Comparison of ENCODE assay signal across 26 cellular contexts in genomic region chr19:5124111-5124855, GRCh38.
"Had no signal": no experiment of that assay in that cellular context is flagged by ENCODE, and none has a peak within 500 bp of the region (broad histone marks: within the 10 kb centered on the region; RNA-seq: fewer than 3 reads in every experiment).

No MANE protein-coding gene starts in this region.

- H3K9me3 ChIP-seq: breast epithelium, esophagus squamous epithelium, gastrocnemius medialis, tibial artery, uterus had no signal

- H3K27me3 ChIP-seq: breast epithelium, esophagus squamous epithelium, gastrocnemius medialis, neural progenitor cell, tibial artery, uterus had no signal

- H3K4me3 ChIP-seq: breast epithelium, coronary artery, esophagus squamous epithelium, gastrocnemius medialis, neural progenitor cell, tibial artery, uterus had no signal

- DNase-seq: activated CD4-positive, alpha-beta T cell treated with anti-CD3 and anti-CD28 coated beads for 4 hours; activated CD4-positive, alpha-beta T cell treated with anti-CD3 and anti-CD28 coated beads, Interleukin-2, amount 50 U/mL, for 48 hours; activated CD4-positive, CD25-positive, alpha-beta regulatory T cell; activated effector memory CD4-positive, alpha-beta T cell treated with Interleukin-2 at 50 U/mL for 16 hours; activated naive CD4-positive, alpha-beta T cell treated with anti-CD3 and anti-CD28 coated beads for 36 hours; activated naive CD8-positive, alpha-beta T cell treated with anti-CD3 and anti-CD28 coated beads, Interleukin-2, amount 10 ng/mL, durations not matched to agents 7 days and 5 days; activated T-cell treated with anti-CD3 and anti-CD28 coated beads, Interleukin-2, amount 50 U/mL, for 72 hours; amniotic stem cell; cerebellar nuclear complex; esophagus squamous epithelium; gastrocnemius medialis; head of caudate nucleus; hypothalamus; mesenchymal stem cell; naive thymus-derived CD4-positive, alpha-beta T cell; retina; stimulated activated CD4-positive, alpha-beta T cell treated with anti-CD3 and anti-CD28 coated beads, Interleukin-4, amount 100 ng/mL, for 4 hours; stimulated activated naive CD8-positive, alpha-beta T cell treated with anti-CD3 and anti-CD28 coated beads, Interleukin-15, amount 100 ng/mL, for 72 hours; T-helper 1 cell; T-helper 9 cell; tibial artery; uterus had no signal

- H3K36me3 ChIP-seq: neural progenitor cell, uterus had no signal

- H3K9me3 Mint-ChIP-seq: activated naive CD4-positive, alpha-beta T cell treated with anti-CD3 and anti-CD28 coated beads for 36 hours; activated naive CD8-positive, alpha-beta T cell treated with anti-CD3 and anti-CD28 coated beads, Interleukin-2, amount 10 ng/mL, durations not matched to agents 7 days and 5 days; activated T-cell treated with anti-CD3 and anti-CD28 coated beads, Interleukin-2, amount 50 U/mL, for 72 hours; neural progenitor cell; stimulated activated naive CD8-positive, alpha-beta T cell treated with anti-CD3 and anti-CD28 coated beads, Interleukin-15, amount 100 ng/mL, for 72 hours had no signal

- H3K27ac Mint-ChIP-seq: activated naive CD4-positive, alpha-beta T cell treated with anti-CD3 and anti-CD28 coated beads for 36 hours; activated T-cell treated with anti-CD3 and anti-CD28 coated beads, Interleukin-2, amount 50 U/mL, for 72 hours; neural progenitor cell had no signal

- H3K27me3 Mint-ChIP-seq: activated naive CD8-positive, alpha-beta T cell treated with anti-CD3 and anti-CD28 coated beads, Interleukin-2, amount 10 ng/mL, durations not matched to agents 7 days and 5 days; naive thymus-derived CD4-positive, alpha-beta T cell; progenitor cell of endocrine pancreas; stimulated activated naive CD8-positive, alpha-beta T cell treated with anti-CD3 and anti-CD28 coated beads, Interleukin-15, amount 100 ng/mL, for 72 hours had no signal

- H3K4me2 ChIP-seq: neural progenitor cell had no signal

- H3K27ac ChIP-seq: breast epithelium, esophagus squamous epithelium, gastrocnemius medialis, neural progenitor cell, tibial artery, uterus had no signal

- ATAC-seq: activated T-cell treated with anti-CD3 and anti-CD28 coated beads, Interleukin-2, amount 50 U/mL, for 72 hours; gastrocnemius medialis; naive thymus-derived CD4-positive, alpha-beta T cell; stimulated activated naive CD8-positive, alpha-beta T cell treated with anti-CD3 and anti-CD28 coated beads, Interleukin-15, amount 100 ng/mL, for 72 hours had no signal

- H3K4me3 Mint-ChIP-seq: activated naive CD4-positive, alpha-beta T cell treated with anti-CD3 and anti-CD28 coated beads for 36 hours; activated T-cell treated with anti-CD3 and anti-CD28 coated beads, Interleukin-2, amount 50 U/mL, for 72 hours; neural progenitor cell; stimulated activated naive CD8-positive, alpha-beta T cell treated with anti-CD3 and anti-CD28 coated beads, Interleukin-15, amount 100 ng/mL, for 72 hours had no signal
